Comparison of ENCODE assay signal across 9 cellular contexts in the genomic region with DNA sequence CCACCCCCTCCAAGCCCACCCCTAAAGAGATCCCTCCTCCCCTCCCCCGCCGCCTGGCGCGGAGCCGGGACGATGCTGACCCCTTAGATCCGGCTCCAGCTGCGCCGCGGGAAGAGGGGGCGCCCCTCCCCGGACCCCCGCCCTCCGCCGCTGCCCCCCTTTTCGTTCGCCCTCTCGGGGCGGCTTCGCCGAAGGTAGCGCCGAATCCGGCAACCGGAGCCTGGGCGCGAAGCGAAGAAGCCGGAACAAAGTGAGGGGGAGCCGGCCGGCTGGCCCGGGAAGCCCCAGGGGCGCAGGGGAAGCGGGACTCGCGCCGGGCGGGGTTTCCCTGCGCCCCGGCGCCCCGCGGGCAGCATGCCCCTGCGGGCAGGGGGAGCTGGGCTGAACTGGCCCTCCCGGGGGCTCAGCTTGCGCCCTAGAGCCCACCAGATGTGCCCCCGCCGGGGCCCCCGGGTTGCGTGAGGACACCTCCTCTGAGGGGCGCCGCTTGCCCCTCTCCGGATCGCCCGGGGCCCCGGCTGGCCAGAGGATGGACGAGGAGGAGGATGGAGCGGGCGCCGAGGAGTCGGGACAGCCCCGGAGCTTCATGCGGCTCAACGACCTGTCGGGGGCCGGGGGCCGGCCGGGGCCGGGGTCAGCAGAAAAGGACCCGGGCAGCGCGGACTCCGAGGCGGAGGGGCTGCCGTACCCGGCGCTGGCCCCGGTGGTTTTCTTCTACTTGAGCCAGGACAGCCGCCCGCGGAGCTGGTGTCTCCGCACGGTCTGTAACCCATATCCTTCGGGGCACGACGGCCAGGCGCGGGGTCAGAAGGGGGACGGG. TPM values are rescaled to one million over a fixed set of nuclear protein-coding genes. Genes with fewer than 3 reads are reported as not detected.
DNase-seq lines count a peak whose midpoint lies in the region; FAIRE-seq and TF ChIP-seq lines count a peak whose summit lies in the region.
"Had no signal": no experiment of that assay in that cellular context is flagged by ENCODE, and none has a peak within 500 bp of the region (broad histone marks: within the 10 kb centered on the region; RNA-seq: fewer than 3 reads in every experiment).

No MANE protein-coding gene starts in this region.

- WGBS in testis, 2 donors: 1% methylated on average over 65 of the region's 89 CpGs; no CpG with 5 or more reads in 1 of the 2 donors

- FAIRE-seq in D721Med (lab: Jason Lieb, UNC): no peak

- peak; percentile 61 for DNase-seq in activated CD8-positive, alpha-beta memory T cell treated with anti-CD3 and anti-CD28 coated beads, Interleukin-2, amount 50 U/mL, for 48 hours
- no peak for DNase-seq in activated CD8-positive, alpha-beta memory T cell treated with anti-CD3 and anti-CD28 coated beads, Interleukin-2, amount 50 U/mL, for 4 hours
- DNase-seq in NT2/D1 (ENCODE audit: low read depth, low spot score): no peak
- peak in 1 of 2 donors; percentile 28 for DNase-seq in foreskin fibroblast
- no peak for DNase-seq in testis
- DNase-seq in foreskin melanocyte: no peak
- no peak for DNase-seq in D721Med (ENCODE audit: insufficient read length, low spot score)
- no peak for DNase-seq in effector CD8-positive, alpha-beta T cell (lab: John Stamatoyannopoulos, UW)

- H3K9me3 ChIP-seq in NT2/D1 (ENCODE audit: insufficient read depth, low read length) (no peaks in the 10 kb centered on the region), testis (no peaks in the 10 kb centered on the region)

- TF ChIP-seq POLR2A in testis (IDR thresholded peaks at IDR 0.05): no peak

- no peak for TF ChIP-seq CTCF in foreskin fibroblast (IDR thresholded peaks at IDR 0.05; ENCODE audit: low read depth, low read length)
- no peak for TF ChIP-seq CTCF in testis (IDR thresholded peaks at IDR 0.05)
- TF ChIP-seq CTCF in D721Med (IDR thresholded peaks at IDR 0.05; ENCODE audit: insufficient read depth, missing control alignments): no peak

- peaks cover 4% of the 10 kb centered on the region for H3K36me3 ChIP-seq in NT2/D1 (ENCODE audit: insufficient read depth, insufficient read length, low read length)
- no peaks in the 10 kb centered on the region for H3K36me3 ChIP-seq in testis (ENCODE audit: low read depth, missing control alignments)

- H3K4me1 ChIP-seq in NT2/D1 (ENCODE audit: insufficient read depth, insufficient read length): peaks cover 44% of the 10 kb centered on the region
- peaks cover 31% of the 10 kb centered on the region for H3K4me1 ChIP-seq in testis

- H3K4me3 ChIP-seq in NT2/D1 (ENCODE audit: insufficient read length, low read depth): peak overlapping the region; percentile 54
- H3K4me3 ChIP-seq in foreskin fibroblast (ENCODE audit: low read depth in 1 of 2, low read length in 2 of 2): peak overlapping the region; percentile 35 to 46
- H3K4me3 ChIP-seq in testis: peak overlapping the region; percentile 43 to 48

- H3K27me3 ChIP-seq in NT2/D1 (ENCODE audit: insufficient read depth, insufficient read length) (peaks cover 60% of the 10 kb centered on the region), testis (no peaks in the 10 kb centered on the region)

- H3K9ac ChIP-seq in NT2/D1 (ENCODE audit: insufficient read length, low read depth): peak overlapping the region; percentile 67

- intact Hi-C loops in testis (cut with DNase I; ENCODE audit: low total_unique reads): no loop called here

- no peak overlapping the region for H3K27ac ChIP-seq in testis

RNA-seq across cellular contexts. Expression of a gene that starts 0.6 kb away (rescaled TPM):
- 1 to 10 TPM; 1.3 to 1.7 TPM for total RNA-seq in testis
- polyA plus RNA-seq in testis (ENCODE audit: insufficient read depth, low read depth, low replicate concordance): 1.7 TPM

RNA-seq across cellular contexts. Expression of a gene that starts 14.2 kb away (rescaled TPM):
- total RNA-seq in testis: 100 to 1,000 TPM; 207 to 338 TPM
- polyA plus RNA-seq in testis (ENCODE audit: insufficient read depth, low read depth, low replicate concordance): 264 TPM

RNA-seq across cellular contexts. Expression of a gene that starts 28.6 kb away (rescaled TPM):
- total RNA-seq in testis: 1 to 10 TPM; 4.9 to 6.3 TPM
- 6.3 TPM for polyA plus RNA-seq in testis (ENCODE audit: insufficient read depth, low read depth, low replicate concordance)
- total RNA-seq: Daoy had no signal

RNA-seq across cellular contexts. Expression of a gene that starts 52.9 kb away (rescaled TPM):
- 10 to 100 TPM; 75.9 to 91.7 TPM for total RNA-seq in testis
- polyA plus RNA-seq in testis (ENCODE audit: insufficient read depth, low read depth, low replicate concordance): 315 TPM
